In genomic region chr12:29309320-29309902, GRCh38 we compare ENCODE assay signal across 10 cellular contexts.
DNase-seq lines count a peak whose midpoint lies in the region; ATAC-seq and TF ChIP-seq lines count a peak whose summit lies in the region.
"Had no signal": no experiment of that assay in that cellular context is flagged by ENCODE, and none has a peak within 500 bp of the region (broad histone marks: within the 10 kb centered on the region; RNA-seq: fewer than 3 reads in every experiment).

No MANE protein-coding gene starts in this region.

- H3K9me1 ChIP-seq in IMR-90 (ENCODE audit: insufficient read depth, low read length): no peaks in the 10 kb centered on the region

- no peaks in the 10 kb centered on the region for H3K36me3 ChIP-seq in IMR-90 (ENCODE audit: control insufficient read depth, insufficient read depth, low read length)
- no peaks in the 10 kb centered on the region for H3K36me3 ChIP-seq in right lobe of liver
- H3K36me3 ChIP-seq in MG63: peaks cover 17% of the 10 kb centered on the region

- no peak overlapping the region for H2AK9ac ChIP-seq in IMR-90 (replicated peaks; ENCODE audit: low read depth, low read length, poor library complexity)

- no peak overlapping the region for H3K18ac ChIP-seq in IMR-90 (ENCODE audit: low read depth, low read length)

- H3K27me3 ChIP-seq in IMR-90 (ENCODE audit: control insufficient read depth, insufficient read depth, low read length) (no peaks in the 10 kb centered on the region), right lobe of liver (no peaks in the 10 kb centered on the region), MG63 (no peaks in the 10 kb centered on the region)

- H3K23ac ChIP-seq in IMR-90 (ENCODE audit: low read depth, low read length): no peak overlapping the region

- H2BK120ac ChIP-seq in IMR-90 (ENCODE audit: low read depth, low read length): no peak overlapping the region

- in situ Hi-C loops in IMR-90 (cut with MboI; ENCODE audit: low sequenced_read_pairs): no loop called here

- WGBS in IMR-90 (ENCODE audit: extremely low coverage in 2 of 2, insufficient read length in 1 of 2), 2 experiments: no CpG with 5 or more reads among the region's 4 CpGs
- WGBS in right lobe of liver (ENCODE audit: insufficient coverage, low coverage, low lambda C conversion rate, missing lambda C conversion rate): 62% methylated on average over 4 of the region's 4 CpGs

- H3K9me3 ChIP-seq in IMR-90 (ENCODE audit: control insufficient read depth, insufficient read depth, low read length) (no peaks in the 10 kb centered on the region), right lobe of liver (no peaks in the 10 kb centered on the region), MG63 (no peaks in the 10 kb centered on the region)

- H3K4ac ChIP-seq in IMR-90 (ENCODE audit: low read depth, low read length): no peak overlapping the region

- H3K4me1 ChIP-seq in IMR-90 (ENCODE audit: control insufficient read depth, insufficient read depth, low read length) (no peaks in the 10 kb centered on the region), right lobe of liver (no peaks in the 10 kb centered on the region)

- H2AFZ ChIP-seq in IMR-90 (replicated peaks; ENCODE audit: low read length, poor library complexity): no peak overlapping the region

- H4K91ac ChIP-seq in IMR-90 (ENCODE audit: insufficient read depth, low read depth, low read length): no peak overlapping the region

- no peaks in the 10 kb centered on the region for H4K20me1 ChIP-seq in IMR-90 (ENCODE audit: insufficient read depth, low read length)

- peak; percentile 20 for DNase-seq in CD1c-positive myeloid dendritic cell (ENCODE audit: extremely low spot score)
- DNase-seq in IMR-90: peak; percentile 47
- no peak for DNase-seq in right lobe of liver
- DNase-seq in MG63: no peak
- no peak for DNase-seq in activated CD4-positive, alpha-beta T cell treated with anti-CD3 and anti-CD28 coated beads for 4 hours
- DNase-seq in NCI-H187 treated with DMSO at 0.1 percent for 48 hours (lab: John Stamatoyannopoulos, UW): no peak
- no peak for DNase-seq in NCI-H446 (lab: John Stamatoyannopoulos, UW)
- DNase-seq: amygdala had no signal

- H4K5ac ChIP-seq in IMR-90 (ENCODE audit: low read depth, low read length): no peak overlapping the region

- TF ChIP-seq POLR2A in IMR-90 (IDR thresholded peaks at IDR 0.05; ENCODE audit: low read depth, low read length): no peak
- TF ChIP-seq POLR2A in right lobe of liver (IDR thresholded peaks at IDR 0.05): no peak

- CTCF ChIA-PET in IMR-90 (lab: Yijun Ruan, JAX): interaction anchor here (0.5 to 1.5 kb wide), 2 partner anchors 38 to 236 kb away, joined by 3 read pairs; no protein-coding TSS in a partner anchor

- peak; percentile 67 for TF ChIP-seq CTCF in IMR-90 (conservative IDR thresholded peaks at IDR 0.05; ENCODE audit: low read depth, low read length)
- TF ChIP-seq CTCF in WI38 (IDR thresholded peaks at IDR 0.05; ENCODE audit: low read depth, low read length): peak; percentile 6; the same call in 1 of the 2 replicates
- TF ChIP-seq CTCF in right lobe of liver (IDR thresholded peaks at IDR 0.05): peak; percentile 31 to 58 (median 47)

- no peak overlapping the region for H3K14ac ChIP-seq in IMR-90 (replicated peaks; ENCODE audit: low read depth, low read length)

- intact Hi-C loops in IMR-90 (cut with micrococcal nuclease): loop anchor here (5.0 to 10.0 kb wide), 4 partner anchors 208 to 1535 kb away; no protein-coding TSS in a partner anchor
- intact Hi-C loops in right lobe of liver (cut with DNase I): no loop called here

- no peak overlapping the region for H3K56ac ChIP-seq in IMR-90 (ENCODE audit: extremely low read depth, insufficient read depth, low read length)

- no peak overlapping the region for H2BK5ac ChIP-seq in IMR-90 (ENCODE audit: low read depth, low read length, poor library complexity, severe bottlenecking)

- no peaks in the 10 kb centered on the region for H3K79me1 ChIP-seq in IMR-90 (ENCODE audit: low read depth in 1 of 2, low read length in 2 of 2)

- no peak overlapping the region for H3K27ac ChIP-seq in IMR-90 (ENCODE audit: insufficient read depth, low read length)
- no peak overlapping the region for H3K27ac ChIP-seq in right lobe of liver
- H3K27ac ChIP-seq: HL-60 had no signal

- POLR2A ChIA-PET in IMR-90 (lab: Charles Lee; ENCODE audit: unreplicated experiment): no interaction called here

- no TSS peak for BruUV-seq in IMR-90 (replicated peaks; lab: Mats Ljungman, UMichigan)

- H2AK5ac ChIP-seq in IMR-90 (ENCODE audit: low read depth, low read length): no peak overlapping the region; the same call in 1 of the 2 replicates

- no peak overlapping the region for H4K8ac ChIP-seq in IMR-90 (ENCODE audit: low read depth in 2 of 2, low read length in 2 of 2)

- no peak overlapping the region for H2BK15ac ChIP-seq in IMR-90 (ENCODE audit: low read depth, low read length)

- dilution Hi-C loops in IMR-90 (cut with HindIII; ENCODE audit: low sequenced_read_pairs, unreplicated experiment): no loop called here

- H3K9ac ChIP-seq in IMR-90 (ENCODE audit: low read depth, low read length): no peak overlapping the region

- no peak overlapping the region for H2BK20ac ChIP-seq in IMR-90 (ENCODE audit: low read depth, low read length)

- peak; percentile 67 for TF ChIP-seq RAD21 in IMR-90 (IDR thresholded peaks at IDR 0.05; ENCODE audit: low read length)

- H3K4me3 ChIP-seq in IMR-90 (ENCODE audit: insufficient read depth, low read depth, low read length) (no peak overlapping the region), WI38 (ENCODE audit: low read depth, low read length) (no peak overlapping the region), right lobe of liver (no peak overlapping the region), MG63 (no peak overlapping the region)

- no peak overlapping the region for H3K4me2 ChIP-seq in IMR-90 (ENCODE audit: low read depth, low read length)

- 0 out of 2 replicates have a peak, but pooled peaks have one; percentile 29 for ATAC-seq in IMR-90 (ENCODE audit: low read depth)
- ATAC-seq in right lobe of liver: no peak

TF ChIP-seq in IMR-90, 13 proteins besides CTCF, POLR2A, EP300 and RAD21:
- TF ChIP-seq CHD1 (IDR thresholded peaks at IDR 0.05; ENCODE audit: low read depth, low read length): no peak
- TF ChIP-seq MAFK (IDR thresholded peaks at IDR 0.05; ENCODE audit: low read depth, low read length): no peak
- peak; percentile 54; the same call in 1 of the 2 replicates for TF ChIP-seq SMC3 (IDR thresholded peaks at IDR 0.05; ENCODE audit: low read depth, low read length)
- TF ChIP-seq RCOR1 (IDR thresholded peaks at IDR 0.05; ENCODE audit: insufficient replicate concordance, low read length): no peak
- no peak for TF ChIP-seq BHLHE40 (IDR thresholded peaks at IDR 0.05; ENCODE audit: low read depth, low read length)
- no peak for TF ChIP-seq CEBPB (IDR thresholded peaks at IDR 0.05; ENCODE audit: low read depth, low read length)
- TF ChIP-seq RFX5 (IDR thresholded peaks at IDR 0.05; ENCODE audit: low read depth, low read length): no peak

Comparison
In these comparisons a context has a peak if more than half of its experiments do, and no peak if none do; other contexts are left out.
1. DNase-seq: peak in CD1c-positive myeloid dendritic cell (single experiment) and IMR-90 (single experiment); none in right lobe of liver (0 of 3), MG63 (single experiment), activated CD4-positive, alpha-beta T cell treated with anti-CD3 and anti-CD28 coated beads for 4 hours (0 of 2), NCI-H187 treated with DMSO at 0.1 percent for 48 hours (single experiment) and NCI-H446 (0 of 2).
2. CTCF ChIP-seq: peak in every context shown above with its lines; median percentile 67 in IMR-90; 47 in right lobe of liver; 6 in WI38.